Comparison of ENCODE assay signal across 15 cellular contexts in genomic region chr15:63056843-63057242, GRCh38. TPM values are rescaled to one million over a fixed set of nuclear protein-coding genes. Genes with fewer than 3 reads are reported as not detected.
A peak's percentile ranks its signal among the peaks of the same experiment; 100 is the strongest.
DNase-seq lines count a peak whose midpoint lies in the region; ATAC-seq, FAIRE-seq and TF ChIP-seq lines count a peak whose summit lies in the region.
"Had no signal": no experiment of that assay in that cellular context is flagged by ENCODE, and none has a peak within 500 bp of the region (broad histone marks: within the 10 kb centered on the region; RNA-seq: fewer than 3 reads in every experiment).

No MANE protein-coding gene starts in this region.

- no peaks in the 10 kb centered on the region for H3K27me3 Mint-ChIP-seq in astrocyte (ENCODE audit: low read depth, unreplicated experiment)
- H3K27me3 Mint-ChIP-seq: memory B cell had no signal

- H3K9ac ChIP-seq in astrocyte (ENCODE audit: low read length) (peak overlapping the region; percentile 13), mesendoderm (ENCODE audit: low read length) (no peak overlapping the region)

- H3K4me2 ChIP-seq in astrocyte (ENCODE audit: low read length) = no peak overlapping the region
- H3K4me2 ChIP-seq in mesendoderm (ENCODE audit: low read length) = no peak overlapping the region

- TF ChIP-seq CTCF in astrocyte (IDR thresholded peaks at IDR 0.05; ENCODE audit: insufficient read depth, low read depth, low read length) (no peak), testis (IDR thresholded peaks at IDR 0.05) (no peak)

- no peaks in the 10 kb centered on the region for H3K27me3 ChIP-seq in astrocyte (ENCODE audit: insufficient read depth, low read length)
- no peaks in the 10 kb centered on the region for H3K27me3 ChIP-seq in mesendoderm (ENCODE audit: insufficient read depth, low read length, poor library complexity)
- no peaks in the 10 kb centered on the region for H3K27me3 ChIP-seq in testis
- H3K27me3 ChIP-seq: body of pancreas had no signal

- H3K4me1 ChIP-seq in astrocyte (ENCODE audit: insufficient read depth, low read length) (peaks cover 43% of the 10 kb centered on the region), mesendoderm (ENCODE audit: control insufficient read depth, low read depth, low read length) (peaks cover 3% of the 10 kb centered on the region), testis (peaks cover 26% of the 10 kb centered on the region)

- H4K8ac ChIP-seq in mesendoderm (ENCODE audit: low read depth, low read length) = no peak overlapping the region

- H3K4ac ChIP-seq in mesendoderm (ENCODE audit: low read depth, low read length) = no peak overlapping the region

- no CpG with 5 or more reads among the region's 6 CpGs for WGBS in mesendoderm (ENCODE audit: extremely low coverage, insufficient coverage, low lambda C conversion rate)
- WGBS in testis, 2 donors = 53 to 63% methylated on average over 6 of the region's 6 CpGs

- ATAC-seq in HG03175 (IDR thresholded peaks at IDR 0.05; ENCODE audit: unreplicated experiment) = no peak
- ATAC-seq: body of pancreas, sciatic nerve had no signal

- no peak overlapping the region for H2BK15ac ChIP-seq in mesendoderm (replicated peaks; ENCODE audit: low read depth)

- peak overlapping the region; percentile 17 for H2BK5ac ChIP-seq in mesendoderm (ENCODE audit: low read length)

- H3K9me3 Mint-ChIP-seq in astrocyte (ENCODE audit: unreplicated experiment) = no peaks in the 10 kb centered on the region
- H3K9me3 Mint-ChIP-seq: memory B cell had no signal

- H3K79me1 ChIP-seq in mesendoderm (ENCODE audit: low read length) = peaks cover 16% of the 10 kb centered on the region

- H3K27ac Mint-ChIP-seq in astrocyte (ENCODE audit: unreplicated experiment) = peak overlapping the region; percentile 96
- H3K27ac Mint-ChIP-seq: memory B cell had no signal

- peak overlapping the region; percentile 7 for H3K27ac ChIP-seq in astrocyte (ENCODE audit: low read depth, low read length)
- no peak overlapping the region for H3K27ac ChIP-seq in mesendoderm (ENCODE audit: low read depth, low read length)
- no peak overlapping the region for H3K27ac ChIP-seq in testis

- H3K4me3 Mint-ChIP-seq in astrocyte (ENCODE audit: unreplicated experiment) = peak overlapping the region; percentile 12
- H3K4me3 Mint-ChIP-seq: memory B cell had no signal

- H3K9me3 ChIP-seq in astrocyte (ENCODE audit: insufficient read depth, low read depth, low read length) (no peaks in the 10 kb centered on the region), testis (no peaks in the 10 kb centered on the region)
- H3K9me3 ChIP-seq: body of pancreas had no signal

- peaks cover 67% of the 10 kb centered on the region for H3K4me1 Mint-ChIP-seq in astrocyte (ENCODE audit: low read depth, unreplicated experiment)

- DNase-seq in NCI-H1694 treated with DMSO at 0.1 percent for 48 hours (lab: John Stamatoyannopoulos, UW) (peak; percentile 79), astrocyte (ENCODE audit: low read depth) (no peak), mesendoderm (no peak), testis (peak; percentile 74), DMS153 (lab: John Stamatoyannopoulos, UW) (no peak), cerebellar nuclear complex (lab: John Stamatoyannopoulos, UW) (no peak)
- no peak for DNase-seq in activated CD4-positive, alpha-beta T cell treated with anti-CD3 and anti-CD28 coated beads, Interleukin-2, amount 50 U/mL, for 1 hour
- DNase-seq: activated CD4-positive, CD25-positive, alpha-beta regulatory T cell; activated T-cell treated with anti-CD3 and anti-CD28 coated beads, Interleukin-2, amount 50 U/mL, for 48 hours; SIG-M5 had no signal

- H4K5ac ChIP-seq in mesendoderm (ENCODE audit: low read length) = no peak overlapping the region

- H3K36me3 Mint-ChIP-seq in astrocyte (ENCODE audit: low read depth, unreplicated experiment) = peaks cover 34% of the 10 kb centered on the region

- H3K18ac ChIP-seq in mesendoderm (ENCODE audit: low read length) = no peak overlapping the region

- no peak overlapping the region for H2AFZ ChIP-seq in astrocyte (ENCODE audit: low read depth, low read length)

- no peak overlapping the region for H3K4me3 ChIP-seq in astrocyte (ENCODE audit: insufficient read depth, low read depth, low read length)
- no peak overlapping the region for H3K4me3 ChIP-seq in mesendoderm (ENCODE audit: low read length)
- H3K4me3 ChIP-seq in testis = no peak overlapping the region
- H3K4me3 ChIP-seq: body of pancreas had no signal

- peaks cover 58% of the 10 kb centered on the region for H3K79me2 ChIP-seq in astrocyte (ENCODE audit: insufficient read depth, low read length)
- peaks cover 11% of the 10 kb centered on the region for H3K79me2 ChIP-seq in mesendoderm (ENCODE audit: control insufficient read depth, insufficient read depth, low read length)

- no peak overlapping the region for H3K56ac ChIP-seq in mesendoderm (ENCODE audit: low read length)

- H3K36me3 ChIP-seq in astrocyte (ENCODE audit: insufficient read depth, low read length) (peaks cover 91% of the 10 kb centered on the region), mesendoderm (ENCODE audit: control insufficient read depth, insufficient read depth, low read length) (peaks cover 22% of the 10 kb centered on the region), testis (ENCODE audit: low read depth, missing control alignments) (no peaks in the 10 kb centered on the region)

- no peak overlapping the region for H3K23ac ChIP-seq in mesendoderm (ENCODE audit: low read length)

- intact Hi-C loops in testis (cut with DNase I; ENCODE audit: low total_unique reads) = no loop called here

- no peak for TF ChIP-seq POLR2A in testis (IDR thresholded peaks at IDR 0.05)

- H2BK120ac ChIP-seq in mesendoderm (ENCODE audit: low read depth, low read length) = no peak overlapping the region

- no peak for FAIRE-seq in astrocyte (lab: Jason Lieb, UNC)
- FAIRE-seq: endothelial cell of umbilical vein had no signal

- H2AK5ac ChIP-seq in mesendoderm (ENCODE audit: low read length) = no peak overlapping the region

- peaks cover 95% of the 10 kb centered on the region for H4K20me1 ChIP-seq in astrocyte (ENCODE audit: insufficient read depth, low read length)

RNA-seq across cellular contexts. Expression of gene TPM1, which starts 14.3 kb away (rescaled TPM):
- total RNA-seq in astrocyte (2,922 and 3,062 TPM in 2 replicates), testis (100 to 1,000 TPM; 126 TPM)
- polyA plus RNA-seq in mesendoderm (2013, experiment 1 of 2) = 419 TPM
- 425 TPM for polyA plus RNA-seq in mesendoderm (2013, experiment 2 of 2)
- 135 TPM for polyA plus RNA-seq in testis (ENCODE audit: insufficient read depth, low read depth, low replicate concordance)

Comparison
In these comparisons a context has a peak if more than half of its experiments do, and no peak if none do; other contexts are left out.
1. DNase-seq: peak in NCI-H1694 treated with DMSO at 0.1 percent for 48 hours (single experiment) and testis (single experiment); none in astrocyte (single experiment), mesendoderm (single experiment), activated CD4-positive, alpha-beta T cell treated with anti-CD3 and anti-CD28 coated beads, Interleukin-2, amount 50 U/mL, for 1 hour (single experiment), DMS153 (single experiment) and cerebellar nuclear complex (0 of 2).
2. RNA of gene TPM1, which starts 14.3 kb away (total RNA-seq): 2,922 to 3,062 TPM in astrocyte; 126 TPM in testis; every median in the first group is over 10 times any median in the second.